Comparison of ENCODE assay signal across 8 cellular contexts in genomic region chr10:88157981-88158465, GRCh38.
DNase-seq lines count a peak whose midpoint lies in the region; ATAC-seq and TF ChIP-seq lines count a peak whose summit lies in the region.

No MANE protein-coding gene starts in this region.

- H3K4me1 ChIP-seq in right cardiac atrium (ENCODE audit: control insufficient read depth, insufficient read depth, low read length), result peaks cover under 1% of the 10 kb centered on the region
- peaks cover 1% of the 10 kb centered on the region for H3K4me1 ChIP-seq in effector memory CD4-positive, alpha-beta T cell (ENCODE audit: control insufficient read depth, insufficient read depth, low read length, poor library complexity, severe bottlenecking)

- ATAC-seq in right cardiac atrium, result peak; percentile 61 to 64

- no peaks in the 10 kb centered on the region for H3K36me3 ChIP-seq in effector memory CD4-positive, alpha-beta T cell (ENCODE audit: control insufficient read depth, insufficient read depth, low read length)

- H3K4me1 Mint-ChIP-seq in HFFc6 (ENCODE audit: low read depth), result peaks cover 81% of the 10 kb centered on the region

- H3K27me3 ChIP-seq in right cardiac atrium (ENCODE audit: control insufficient read depth, insufficient read depth), result no peaks in the 10 kb centered on the region
- no peaks in the 10 kb centered on the region for H3K27me3 ChIP-seq in effector memory CD4-positive, alpha-beta T cell (replicated peaks; ENCODE audit: control insufficient read depth, insufficient read depth, low read length, poor library complexity, severe bottlenecking)

- H3K27ac ChIP-seq in right cardiac atrium (ENCODE audit: low read length), result no peak overlapping the region
- no peak overlapping the region for H3K27ac ChIP-seq in effector memory CD4-positive, alpha-beta T cell (ENCODE audit: insufficient read depth, low read length, poor library complexity, severe bottlenecking)

- WGBS in right cardiac atrium, result 31% methylated on average over 2 of the region's 2 CpGs

- no peaks in the 10 kb centered on the region for H3K9me3 Mint-ChIP-seq in HFFc6

- no peak overlapping the region for H3K4me3 ChIP-seq in right cardiac atrium (ENCODE audit: low read length)
- H3K4me3 ChIP-seq in effector memory CD4-positive, alpha-beta T cell (ENCODE audit: insufficient read depth, low read depth, low read length, poor library complexity, severe bottlenecking), result no peak overlapping the region

- H3K27me3 Mint-ChIP-seq in HFFc6 (ENCODE audit: insufficient read depth), result no peaks in the 10 kb centered on the region; the same call in 1 of the 2 replicates

- no peak for TF ChIP-seq CTCF in HFFc6 (IDR thresholded peaks at IDR 0.05)

- H3K27ac Mint-ChIP-seq in HFFc6, result peak overlapping the region; percentile 80

- H3K36me3 Mint-ChIP-seq in HFFc6 (ENCODE audit: low read depth), result no peaks in the 10 kb centered on the region

- H3K4me3 Mint-ChIP-seq in HFFc6, result peak overlapping the region; percentile 65

- intact Hi-C loops in right cardiac atrium (cut with DNase I), result no loop called here

- no peaks in the 10 kb centered on the region for H3K9me3 ChIP-seq in right cardiac atrium (ENCODE audit: control insufficient read depth, low read length)
- H3K9me3 ChIP-seq in effector memory CD4-positive, alpha-beta T cell (ENCODE audit: control insufficient read depth, low read length), result no peaks in the 10 kb centered on the region

- DNase-seq in HFFc6, result peak; percentile 89
- peak; percentile 94 for DNase-seq in amniotic epithelial cell (ENCODE audit: low read depth)
- DNase-seq in right cardiac atrium, result peak in 1 of 3 donors; percentile 17
- DNase-seq in stromal cell of bone marrow (ENCODE audit: low read depth), result peak; percentile 77
- DNase-seq in stimulated activated CD8-positive, alpha-beta memory T cell treated with anti-CD3 and anti-CD28 coated beads, Interleukin-4, amount 100 ng/mL, for 48 hours, result no peak
- no peak for DNase-seq in activated T-cell treated with anti-CD3 and anti-CD28 coated beads for 4 hours
- DNase-seq in activated CD4-positive, alpha-beta T cell treated with anti-CD3 and anti-CD28 coated beads for 1 hour, result no peak
- no peak for DNase-seq in effector memory CD4-positive, alpha-beta T cell

Comparison
In these comparisons a context has a peak if more than half of its experiments do, and no peak if none do; other contexts are left out.
1. DNase-seq: peak in HFFc6 (single experiment), amniotic epithelial cell (single experiment) and stromal cell of bone marrow (single experiment); none in stimulated activated CD8-positive, alpha-beta memory T cell treated with anti-CD3 and anti-CD28 coated beads, Interleukin-4, amount 100 ng/mL, for 48 hours (single experiment), activated T-cell treated with anti-CD3 and anti-CD28 coated beads for 4 hours (single experiment), activated CD4-positive, alpha-beta T cell treated with anti-CD3 and anti-CD28 coated beads for 1 hour (single experiment) and effector memory CD4-positive, alpha-beta T cell (0 of 3).